17 cellular contexts compared by ENCODE assay signal in the genomic region with DNA sequence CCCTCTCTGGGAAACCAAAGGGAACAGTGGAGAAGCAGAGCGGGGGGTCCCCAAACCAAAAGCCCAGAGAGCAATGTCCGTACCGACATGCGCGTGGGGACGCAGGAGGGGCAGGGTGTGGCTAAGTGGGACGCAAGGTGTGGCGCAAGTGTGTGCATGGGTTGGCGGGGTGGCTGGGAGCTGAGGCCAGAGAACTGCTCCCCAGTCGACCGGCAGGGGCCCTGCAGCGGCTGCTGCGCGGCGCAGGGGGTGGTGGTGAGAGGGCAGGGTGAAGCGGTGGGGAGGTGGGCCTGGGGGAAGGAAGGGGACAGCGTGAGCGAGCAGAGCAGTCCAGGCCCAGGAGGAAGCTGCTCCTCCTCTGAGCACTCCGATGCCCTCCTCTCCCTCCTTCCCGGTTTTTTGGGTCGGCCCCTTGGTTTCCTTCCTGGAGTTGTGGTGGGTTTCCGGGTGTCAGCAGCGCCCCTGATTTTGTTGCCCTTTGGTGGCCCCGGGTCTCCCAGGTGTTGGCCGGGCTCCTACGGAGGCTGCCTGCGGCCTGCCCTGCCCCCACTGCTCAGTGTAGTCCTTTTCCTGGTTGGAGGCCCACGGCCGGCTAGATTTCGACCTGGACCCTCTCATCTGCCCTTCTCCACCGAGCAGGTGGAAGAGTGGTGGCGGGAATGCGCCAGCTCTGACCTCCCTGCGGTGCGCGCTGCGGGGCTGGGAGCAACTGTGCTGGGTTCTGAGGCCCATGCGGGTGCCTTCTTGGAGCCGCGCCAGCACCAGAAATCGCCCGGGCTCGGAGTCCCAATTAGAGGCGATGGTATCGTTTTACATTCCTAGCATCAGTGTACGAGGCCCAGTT. TPM values are rescaled to one million over a fixed set of nuclear protein-coding genes. Genes with fewer than 3 reads are reported as not detected.
DNase-seq lines count a peak whose midpoint lies in the region; ATAC-seq, FAIRE-seq and TF ChIP-seq lines count a peak whose summit lies in the region.
"Had no signal": no experiment of that assay in that cellular context is flagged by ENCODE, and none has a peak within 500 bp of the region (broad histone marks: within the 10 kb centered on the region; RNA-seq: fewer than 3 reads in every experiment).

No MANE protein-coding gene starts in this region.

- POLR2A ChIA-PET in HCT116 (lab: Charles Lee) = interaction anchor here (1.3 to 1.8 kb wide), 3 partner anchors 9 to 126 kb away, joined by 4 to 6 read pairs (median 6); a partner anchor contains a TSS

- H3K36me3 Mint-ChIP-seq in stimulated activated memory B cell treated with anti-CD40 and anti-IgM and Interleukin-4, amounts not matched to agents 10 μg/mL and 1 μg/mL and 100 μg/mL, for 72 hours = no peaks in the 10 kb centered on the region
- H3K36me3 Mint-ChIP-seq: natural killer cell had no signal

- no peaks in the 10 kb centered on the region; the same call in none of the 2 replicates for H3K79me2 ChIP-seq in HCT116 (ENCODE audit: insufficient read depth, low read length)

- TSS peak; percentile 69 for BruUV-seq in HCT116 (replicated peaks; lab: Mats Ljungman, UMichigan)

- H3K9ac ChIP-seq in HCT116 (ENCODE audit: low read length) = peak overlapping the region; percentile 85
- H3K9ac ChIP-seq: BLaER1 had no signal

- no peak overlapping the region for H3K27ac Mint-ChIP-seq in stimulated activated memory B cell treated with anti-CD40 and anti-IgM and Interleukin-4, amounts not matched to agents 10 μg/mL and 1 μg/mL and 100 μg/mL, for 72 hours
- H3K27ac Mint-ChIP-seq: natural killer cell had no signal

- ATAC-seq in HCT116 (peak; percentile 91), left lobe of liver (peak; percentile 27), GM21528 (IDR thresholded peaks at IDR 0.05; ENCODE audit: low FRiP score, unreplicated experiment) (no peak)
- peak; percentile 18 for ATAC-seq in stimulated activated memory B cell treated with anti-CD40 and anti-IgM and Interleukin-4, amounts not matched to agents 10 μg/mL and 1 μg/mL and 100 μg/mL, for 72 hours
- ATAC-seq: natural killer cell had no signal

- peak in 1 of 3 experiments; percentile 20; a peak in 1 of 6 replicates for TF ChIP-seq CTCF in HCT116 (IDR thresholded peaks at IDR 0.05 in 2 of 3, conservative IDR thresholded peaks at IDR 0.05 in 1 of 3; ENCODE audit: borderline replicate concordance in 1 of 3, insufficient read depth in 1 of 3, low read depth in 2 of 3, low read length in 2 of 3)
- peak; percentile 14 for TF ChIP-seq CTCF in bronchial epithelial cell (IDR thresholded peaks at IDR 0.05; ENCODE audit: insufficient read depth, low read length, severe bottlenecking)

- no peak overlapping the region for H3K4me3 Mint-ChIP-seq in stimulated activated memory B cell treated with anti-CD40 and anti-IgM and Interleukin-4, amounts not matched to agents 10 μg/mL and 1 μg/mL and 100 μg/mL, for 72 hours
- H3K4me3 Mint-ChIP-seq: natural killer cell had no signal

- peaks cover 41% of the 10 kb centered on the region for H3K27me3 Mint-ChIP-seq in stimulated activated memory B cell treated with anti-CD40 and anti-IgM and Interleukin-4, amounts not matched to agents 10 μg/mL and 1 μg/mL and 100 μg/mL, for 72 hours

- H3K4me1 ChIP-seq in HCT116 (ENCODE audit: control insufficient read depth in 1 of 2, insufficient read depth in 2 of 2, low read length in 2 of 2) = peaks cover 12 to 26% of the 10 kb centered on the region in 2 experiments

- no peaks in the 10 kb centered on the region for H3K9me3 ChIP-seq in HCT116 (ENCODE audit: control insufficient read depth in 1 of 2, insufficient read depth in 1 of 2, low read depth in 1 of 2, low read length in 2 of 2)
- H3K9me3 ChIP-seq: BLaER1 had no signal

- peak overlapping the region; percentile 52 to 73 for H3K4me3 ChIP-seq in HCT116 (replicated peaks in 1 of 2; ENCODE audit: low read depth in 1 of 2, low read length in 2 of 2)
- H3K4me3 ChIP-seq in bronchial epithelial cell (ENCODE audit: low read depth, low read length) = peak overlapping the region; percentile 17
- H3K4me3 ChIP-seq: BLaER1 had no signal

- DNase-seq in HCT116 (ENCODE audit: low read depth, low spot score) (no peak), bronchial epithelial cell (ENCODE audit: low read depth) (no peak), left lobe of liver (ENCODE audit: low spot score) (no peak), glomerular visceral epithelial cell (ENCODE audit: extremely low spot score) (no peak), 8988T (no peak), NCI-H187 treated with DMSO at 0.1 percent for 48 hours (lab: John Stamatoyannopoulos, UW) (no peak)
- DNase-seq: activated CD4-positive, alpha-beta T cell treated with anti-CD3 and anti-CD28 coated beads, Interleukin-2, amount 50 U/mL, for 4 hours; DMS79 treated with DMSO at 0.1 percent for 48 hours; erythroblast; HCEC 1CT; head of caudate nucleus; kidney glomerular epithelial cell; natural killer cell; stimulated activated CD4-positive, alpha-beta T cell treated with anti-CD3 and anti-CD28 coated beads, Interleukin-4, amount 100 ng/mL, for 24 hours had no signal

- TF ChIP-seq POLR2A in HCT116 (IDR thresholded peaks at IDR 0.05; ENCODE audit: borderline replicate concordance, extremely low read depth, insufficient read depth, insufficient read length) = peak; percentile 83

- peak overlapping the region; percentile 75 for H2AFZ ChIP-seq in HCT116 (ENCODE audit: low read depth, low read length, poor library complexity, severe bottlenecking)

- no peaks in the 10 kb centered on the region for H3K9me3 Mint-ChIP-seq in stimulated activated memory B cell treated with anti-CD40 and anti-IgM and Interleukin-4, amounts not matched to agents 10 μg/mL and 1 μg/mL and 100 μg/mL, for 72 hours
- H3K9me3 Mint-ChIP-seq: natural killer cell had no signal

- peak overlapping the region; percentile 98 for H3K4me2 ChIP-seq in HCT116 (ENCODE audit: low read length)
- H3K4me2 ChIP-seq: BLaER1 had no signal

- no peak for TF ChIP-seq RAD21 in HCT116 (IDR thresholded peaks at IDR 0.05; ENCODE audit: low read depth)

- RAD21 ChIA-PET in HCT116 (lab: Charles Lee; ENCODE audit: low non-redundant PET in 1 of 2, low total read pairs in 2 of 2, uncharacterized antibody in 2 of 2, unreplicated experiment in 2 of 2) = interaction anchor here in 1 of 2 experiments (1.0 kb wide), 1 partner anchor 119 kb away, joined by 7 read pairs; no protein-coding TSS in a partner anchor

- intact Hi-C loops in HCT116 (cut with micrococcal nuclease) = loop anchor here (1.0 kb wide), 1 partner anchor 119 kb away; no protein-coding TSS in a partner anchor

- CTCF ChIA-PET in HCT116 (lab: Charles Lee) = interaction anchor here (1.0 to 2.1 kb wide), 3 partner anchors 14 to 119 kb away, joined by 3 to 6 read pairs (median 5); no protein-coding TSS in a partner anchor

- no peaks in the 10 kb centered on the region for H3K36me3 ChIP-seq in HCT116 (ENCODE audit: control insufficient read depth in 1 of 2, insufficient read depth in 2 of 2, low read length in 2 of 2)
- H3K36me3 ChIP-seq in bronchial epithelial cell (ENCODE audit: control insufficient read depth, insufficient read depth, low read length) = no peaks in the 10 kb centered on the region
- H3K36me3 ChIP-seq: BLaER1 had no signal

- H3K27me3 ChIP-seq in HCT116 (ENCODE audit: insufficient read depth, low read length) = no peaks in the 10 kb centered on the region
- no peaks in the 10 kb centered on the region for H3K27me3 ChIP-seq in bronchial epithelial cell (ENCODE audit: control insufficient read depth, insufficient read depth, low read length)
- H3K27me3 ChIP-seq: BLaER1 had no signal

- no peaks in the 10 kb centered on the region for H3K9me2 ChIP-seq in HCT116 (ENCODE audit: insufficient read depth)

- H3K4me1 Mint-ChIP-seq in stimulated activated memory B cell treated with anti-CD40 and anti-IgM and Interleukin-4, amounts not matched to agents 10 μg/mL and 1 μg/mL and 100 μg/mL, for 72 hours = no peaks in the 10 kb centered on the region
- H3K4me1 Mint-ChIP-seq: natural killer cell had no signal

- H3K27ac ChIP-seq in HCT116 (ENCODE audit: low read depth, low read length) = peak overlapping the region; percentile 76
- H3K27ac ChIP-seq: BLaER1 had no signal

- FAIRE-seq in bronchial epithelial cell (lab: Jason Lieb, UNC) = no peak

- no peaks in the 10 kb centered on the region for H4K20me1 ChIP-seq in HCT116 (ENCODE audit: insufficient read depth)
- H4K20me1 ChIP-seq: BLaER1 had no signal

TF ChIP-seq in HCT116, 20 proteins besides CTCF, POLR2A, EP300 and RAD21 (continues in another document):
- no peak for TF ChIP-seq TCF7L2 (IDR thresholded peaks at IDR 0.05; ENCODE audit: borderline replicate concordance, extremely low read depth, insufficient read depth, insufficient read length)
- peak; percentile 89 for TF ChIP-seq POLR2AphosphoS5 (IDR thresholded peaks at IDR 0.05; ENCODE audit: low read depth, low read length)
- TF ChIP-seq EGR1 (IDR thresholded peaks at IDR 0.05; ENCODE audit: low read depth) = no peak
- no peak for TF ChIP-seq YY1 (IDR thresholded peaks at IDR 0.05; ENCODE audit: extremely low read depth, insufficient replicate concordance, low read depth, low read length)
- no peak for TF ChIP-seq FOSL1 (IDR thresholded peaks at IDR 0.05; ENCODE audit: low read depth)
- TF ChIP-seq, protein P1, sequence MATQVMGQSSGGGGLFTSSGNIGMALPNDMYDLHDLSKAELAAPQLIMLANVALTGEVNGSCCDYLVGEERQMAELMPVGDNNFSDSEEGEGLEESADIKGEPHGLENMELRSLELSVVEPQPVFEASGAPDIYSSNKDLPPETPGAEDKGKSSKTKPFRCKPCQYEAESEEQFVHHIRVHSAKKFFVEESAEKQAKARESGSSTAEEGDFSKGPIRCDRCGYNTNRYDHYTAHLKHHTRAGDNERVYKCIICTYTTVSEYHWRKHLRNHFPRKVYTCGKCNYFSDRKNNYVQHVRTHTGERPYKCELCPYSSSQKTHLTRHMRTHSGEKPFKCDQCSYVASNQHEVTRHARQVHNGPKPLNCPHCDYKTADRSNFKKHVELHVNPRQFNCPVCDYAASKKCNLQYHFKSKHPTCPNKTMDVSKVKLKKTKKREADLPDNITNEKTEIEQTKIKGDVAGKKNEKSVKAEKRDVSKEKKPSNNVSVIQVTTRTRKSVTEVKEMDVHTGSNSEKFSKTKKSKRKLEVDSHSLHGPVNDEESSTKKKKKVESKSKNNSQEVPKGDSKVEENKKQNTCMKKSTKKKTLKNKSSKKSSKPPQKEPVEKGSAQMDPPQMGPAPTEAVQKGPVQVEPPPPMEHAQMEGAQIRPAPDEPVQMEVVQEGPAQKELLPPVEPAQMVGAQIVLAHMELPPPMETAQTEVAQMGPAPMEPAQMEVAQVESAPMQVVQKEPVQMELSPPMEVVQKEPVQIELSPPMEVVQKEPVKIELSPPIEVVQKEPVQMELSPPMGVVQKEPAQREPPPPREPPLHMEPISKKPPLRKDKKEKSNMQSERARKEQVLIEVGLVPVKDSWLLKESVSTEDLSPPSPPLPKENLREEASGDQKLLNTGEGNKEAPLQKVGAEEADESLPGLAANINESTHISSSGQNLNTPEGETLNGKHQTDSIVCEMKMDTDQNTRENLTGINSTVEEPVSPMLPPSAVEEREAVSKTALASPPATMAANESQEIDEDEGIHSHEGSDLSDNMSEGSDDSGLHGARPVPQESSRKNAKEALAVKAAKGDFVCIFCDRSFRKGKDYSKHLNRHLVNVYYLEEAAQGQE (IDR thresholded peaks at IDR 0.05; ENCODE audit: low read depth) = no peak
- no peak for TF ChIP-seq SRF (IDR thresholded peaks at IDR 0.05; ENCODE audit: low read depth)

RNA-seq across cellular contexts. Expression of a gene that starts 40.5 kb away (rescaled TPM):
- 35.1 TPM for total RNA-seq in HCT116 (2021; ENCODE audit: unreplicated experiment)
- 24.9 and 32.5 TPM in 2 replicates for polyA plus RNA-seq in HCT116 (2012)
- 11.8 and 21.6 TPM in 2 replicates for total RNA-seq in bronchial epithelial cell
- 26.9 TPM for total RNA-seq in left lobe of liver
